In genomic region chr17:58337126-58337599, GRCh38 we compare ENCODE assay signal across 8 cellular contexts. TPM values are rescaled to one million over a fixed set of nuclear protein-coding genes. Genes with fewer than 3 reads are reported as not detected.
DNase-seq lines count a peak whose midpoint lies in the region; ATAC-seq and TF ChIP-seq lines count a peak whose summit lies in the region.

No MANE protein-coding gene starts in this region.

- no peak for TF ChIP-seq CTCF in type B pancreatic cell (conservative IDR thresholded peaks at IDR 0.05)

- no peaks in the 10 kb centered on the region for H3K27me3 Mint-ChIP-seq in activated CD4-positive, alpha-beta T cell treated with anti-CD3 and anti-CD28 coated beads, Interleukin-2, amount 10 ng/mL, durations not matched to agents 7 days and 5 days
- peaks cover 3% of the 10 kb centered on the region for H3K27me3 Mint-ChIP-seq in stimulated activated memory B cell treated with anti-CD40 and anti-IgM and Interleukin-4, amounts not matched to agents 10 μg/mL and 1 μg/mL and 100 μg/mL, for 72 hours
- no peaks in the 10 kb centered on the region for H3K27me3 Mint-ChIP-seq in type B pancreatic cell

- peak overlapping the region; percentile 99 for H3K27ac Mint-ChIP-seq in activated CD4-positive, alpha-beta T cell treated with anti-CD3 and anti-CD28 coated beads, Interleukin-2, amount 10 ng/mL, durations not matched to agents 7 days and 5 days
- peak overlapping the region; percentile 100 for H3K27ac Mint-ChIP-seq in stimulated activated memory B cell treated with anti-CD40 and anti-IgM and Interleukin-4, amounts not matched to agents 10 μg/mL and 1 μg/mL and 100 μg/mL, for 72 hours
- H3K27ac Mint-ChIP-seq in type B pancreatic cell, result no peak overlapping the region

- H3K4me3 Mint-ChIP-seq in activated CD4-positive, alpha-beta T cell treated with anti-CD3 and anti-CD28 coated beads, Interleukin-2, amount 10 ng/mL, durations not matched to agents 7 days and 5 days, result peak overlapping the region; percentile 93
- peak overlapping the region; percentile 98 for H3K4me3 Mint-ChIP-seq in stimulated activated memory B cell treated with anti-CD40 and anti-IgM and Interleukin-4, amounts not matched to agents 10 μg/mL and 1 μg/mL and 100 μg/mL, for 72 hours
- H3K4me3 Mint-ChIP-seq in type B pancreatic cell, result no peak overlapping the region

- H3K9me3 Mint-ChIP-seq in activated CD4-positive, alpha-beta T cell treated with anti-CD3 and anti-CD28 coated beads, Interleukin-2, amount 10 ng/mL, durations not matched to agents 7 days and 5 days, result no peaks in the 10 kb centered on the region
- H3K9me3 Mint-ChIP-seq in stimulated activated memory B cell treated with anti-CD40 and anti-IgM and Interleukin-4, amounts not matched to agents 10 μg/mL and 1 μg/mL and 100 μg/mL, for 72 hours, result no peaks in the 10 kb centered on the region
- H3K9me3 Mint-ChIP-seq in type B pancreatic cell, result no peaks in the 10 kb centered on the region

- peaks cover 33% of the 10 kb centered on the region for H3K4me1 ChIP-seq in HUES64 (ENCODE audit: insufficient read depth, low read length)
- peaks cover 23% of the 10 kb centered on the region for H3K4me1 ChIP-seq in iPS-20b (ENCODE audit: insufficient read depth, low read length)

- POLR2A ChIA-PET in activated CD4-positive, alpha-beta T cell treated with anti-CD3 and anti-CD28 coated beads, Interleukin-2, amount 10 ng/mL, durations not matched to agents 7 days and 5 days (lab: Charles Lee), result interaction anchor here (1.5 to 10.3 kb wide), 5 partner anchors 7 to 76 kb away, joined by 3 to 244 read pairs (median 66); partner anchors contain the start of genes SUPT4H1 and TSPOAP1

- H3K4me1 Mint-ChIP-seq in activated CD4-positive, alpha-beta T cell treated with anti-CD3 and anti-CD28 coated beads, Interleukin-2, amount 10 ng/mL, durations not matched to agents 7 days and 5 days, result peaks cover 29% of the 10 kb centered on the region
- H3K4me1 Mint-ChIP-seq in stimulated activated memory B cell treated with anti-CD40 and anti-IgM and Interleukin-4, amounts not matched to agents 10 μg/mL and 1 μg/mL and 100 μg/mL, for 72 hours, result peaks cover 83% of the 10 kb centered on the region
- H3K4me1 Mint-ChIP-seq in type B pancreatic cell (ENCODE audit: unreplicated experiment), result peaks cover 21% of the 10 kb centered on the region

- no peaks in the 10 kb centered on the region for H3K27me3 ChIP-seq in HUES64 (ENCODE audit: insufficient read depth, low read length)
- H3K27me3 ChIP-seq in iPS-20b (ENCODE audit: insufficient read depth, low read length), result peaks cover 13% of the 10 kb centered on the region; the same call in 1 of the 2 replicates

- peak; percentile 69 for DNase-seq in activated CD4-positive, alpha-beta T cell treated with anti-CD3 and anti-CD28 coated beads, Interleukin-2, amount 10 ng/mL, durations not matched to agents 7 days and 5 days
- no peak for DNase-seq in DMS153 treated with DMSO at 0.1 percent for 48 hours (lab: John Stamatoyannopoulos, UW; ENCODE audit: unreplicated experiment)
- DNase-seq in type B pancreatic cell (ENCODE audit: extremely low spot score, unreplicated experiment), result no peak
- no peak for DNase-seq in NCI-H526 (lab: John Stamatoyannopoulos, UW)

- CTCF ChIA-PET in activated CD4-positive, alpha-beta T cell treated with anti-CD3 and anti-CD28 coated beads, Interleukin-2, amount 10 ng/mL, durations not matched to agents 7 days and 5 days (lab: Charles Lee), result interaction anchor here (0.8 to 5.0 kb wide), 10 partner anchors 9 to 294 kb away, joined by 3 to 26 read pairs (median 4); partner anchors contain the start of genes MKS1, SUPT4H1 and TSPOAP1

- H3K9me3 ChIP-seq in HUES64 (ENCODE audit: insufficient read depth, low read depth, low read length), result no peaks in the 10 kb centered on the region
- no peaks in the 10 kb centered on the region for H3K9me3 ChIP-seq in iPS-20b (ENCODE audit: insufficient read depth, low read depth, low read length)

- 62% methylated on average over 7 of the region's 7 CpGs for WGBS in HUES64

- ATAC-seq in stimulated activated memory B cell treated with anti-CD40 and anti-IgM and Interleukin-4, amounts not matched to agents 10 μg/mL and 1 μg/mL and 100 μg/mL, for 72 hours, result no peak
- ATAC-seq in HG03469 (IDR thresholded peaks at IDR 0.05; ENCODE audit: unreplicated experiment), result no peak

- H3K36me3 ChIP-seq in HUES64 (ENCODE audit: insufficient read depth, low read length), result no peaks in the 10 kb centered on the region
- no peaks in the 10 kb centered on the region for H3K36me3 ChIP-seq in iPS-20b (ENCODE audit: insufficient read depth, low read depth, low read length)

- H3K4me3 ChIP-seq in HUES64 (ENCODE audit: low read length) (no peak overlapping the region), iPS-20b (ENCODE audit: low read length) (no peak overlapping the region)

- H3K9ac ChIP-seq in HUES64 (ENCODE audit: low read depth, low read length) (peak overlapping the region; percentile 78; the same call in 1 of the 2 replicates), iPS-20b (ENCODE audit: low read depth, low read length) (peak overlapping the region; percentile 80; the same call in 1 of the 2 replicates)

- H3K36me3 Mint-ChIP-seq in activated CD4-positive, alpha-beta T cell treated with anti-CD3 and anti-CD28 coated beads, Interleukin-2, amount 10 ng/mL, durations not matched to agents 7 days and 5 days (ENCODE audit: low read depth), result peaks cover 59% of the 10 kb centered on the region
- H3K36me3 Mint-ChIP-seq in stimulated activated memory B cell treated with anti-CD40 and anti-IgM and Interleukin-4, amounts not matched to agents 10 μg/mL and 1 μg/mL and 100 μg/mL, for 72 hours, result peaks cover 15% of the 10 kb centered on the region
- H3K36me3 Mint-ChIP-seq in type B pancreatic cell, result no peaks in the 10 kb centered on the region

- H3K27ac ChIP-seq in HUES64 (ENCODE audit: low read depth, low read length), result peak overlapping the region; percentile 95; the same call in 1 of the 2 replicates
- H3K27ac ChIP-seq in iPS-20b (ENCODE audit: low read length), result peak overlapping the region; percentile 50

RNA-seq across cellular contexts. Expression of gene TSPOAP1, which starts 8.6 kb away (rescaled TPM):
- 9.3 TPM for polyA plus RNA-seq in HUES64 (2013, experiment 1 of 2)
- 12.2 TPM for polyA plus RNA-seq in HUES64 (2013, experiment 2 of 2)
- 10 to 100 TPM; 44.1 to 57.5 TPM for total RNA-seq in activated CD4-positive, alpha-beta T cell treated with anti-CD3 and anti-CD28 coated beads, Interleukin-2, amount 10 ng/mL, durations not matched to agents 7 days and 5 days
- 9.7 and 18.4 TPM in 2 replicates for total RNA-seq in type B pancreatic cell (ENCODE audit: low replicate concordance)

RNA-seq across cellular contexts. Expression of gene SUPT4H1, which starts 14.8 kb away (rescaled TPM):
- 73.2 TPM for polyA plus RNA-seq in HUES64 (2013, experiment 1 of 2)
- polyA plus RNA-seq in HUES64 (2013, experiment 2 of 2), result 79.8 TPM
- total RNA-seq in activated CD4-positive, alpha-beta T cell treated with anti-CD3 and anti-CD28 coated beads, Interleukin-2, amount 10 ng/mL, durations not matched to agents 7 days and 5 days, result 10 to 100 TPM; 66.1 to 69.0 TPM
- 75.7 and 82.9 TPM in 2 replicates for total RNA-seq in type B pancreatic cell (ENCODE audit: low replicate concordance)

RNA-seq across cellular contexts. Expression of gene MPO, which starts 56.4 kb away (rescaled TPM):
- not detected for polyA plus RNA-seq in HUES64 (2013, experiment 1 of 2)
- polyA plus RNA-seq in HUES64 (2013, experiment 2 of 2), result not detected
- total RNA-seq in activated CD4-positive, alpha-beta T cell treated with anti-CD3 and anti-CD28 coated beads, Interleukin-2, amount 10 ng/mL, durations not matched to agents 7 days and 5 days, result not detected
- total RNA-seq in type B pancreatic cell (ENCODE audit: low replicate concordance), result not detected in 2 replicates
